In the genomic region with DNA sequence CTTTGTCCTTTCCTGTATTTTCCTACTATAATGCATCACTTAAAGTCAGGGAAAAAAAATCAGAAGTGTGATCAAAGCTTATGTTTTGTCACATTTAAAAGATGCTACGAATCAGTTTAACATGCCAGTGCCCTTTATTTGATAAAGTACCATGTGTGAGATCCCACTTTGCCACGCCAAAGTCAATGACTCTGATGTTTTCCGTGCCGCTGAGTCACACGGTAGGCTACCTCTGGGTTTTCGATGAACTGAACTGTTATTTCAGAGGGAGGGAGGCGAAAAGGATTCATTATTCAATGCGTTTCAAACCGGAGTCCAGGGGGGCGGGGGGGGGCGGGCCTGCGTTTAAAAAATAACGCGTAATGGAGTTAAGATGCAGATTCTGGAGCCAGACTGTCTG, we compare ENCODE assay signal across 8 cellular contexts.
DNase-seq lines count a peak whose midpoint lies in the region; ATAC-seq and TF ChIP-seq lines count a peak whose summit lies in the region.

No MANE protein-coding gene starts in this region.

- H3K36me3 ChIP-seq in MM.1S (replicated peaks; ENCODE audit: insufficient read depth, low read length) (no peaks in the 10 kb centered on the region), osteoblast (ENCODE audit: insufficient read depth, low read length) (no peaks in the 10 kb centered on the region)

- H2AFZ ChIP-seq in MM.1S (ENCODE audit: low read length), result peak overlapping the region; percentile 86
- H2AFZ ChIP-seq in osteoblast (ENCODE audit: low read length), result peak overlapping the region; percentile 93

- no peaks in the 10 kb centered on the region for H3K79me2 ChIP-seq in MM.1S (ENCODE audit: low read length)
- H3K79me2 ChIP-seq in osteoblast (ENCODE audit: insufficient read depth, low read length), result no peaks in the 10 kb centered on the region

- H3K9me3 Mint-ChIP-seq in CD4-positive, alpha-beta T cell, result no peaks in the 10 kb centered on the region

- ATAC-seq in CD4-positive, alpha-beta T cell (ENCODE audit: poor library complexity), result no peak
- no peak for ATAC-seq in HG02938 (IDR thresholded peaks at IDR 0.05; ENCODE audit: unreplicated experiment)
- ATAC-seq in HG03108 (IDR thresholded peaks at IDR 0.05; ENCODE audit: unreplicated experiment), result no peak
- no peak for ATAC-seq in HG02798 (IDR thresholded peaks at IDR 0.05; ENCODE audit: poor library complexity, unreplicated experiment)

- H3K27ac ChIP-seq in CD4-positive, alpha-beta T cell (ENCODE audit: low read depth, low read length), result no peak overlapping the region
- H3K27ac ChIP-seq in MM.1S (ENCODE audit: low read length), result no peak overlapping the region
- peak overlapping the region in 35 of 59 donors; percentile 13 to 77 (median 55) for H3K27ac ChIP-seq in dorsolateral prefrontal cortex
- no peak overlapping the region for H3K27ac ChIP-seq in osteoblast (ENCODE audit: low read depth, low read length)

- CTCF ChIA-PET in CD4-positive, alpha-beta T cell (lab: Charles Lee), result no interaction called here

- H3K9ac ChIP-seq in MM.1S (ENCODE audit: low read length), result peak overlapping the region; percentile 33; the same call in 1 of the 2 replicates

- H3K4me3 ChIP-seq in MM.1S (ENCODE audit: low read length), result peak overlapping the region; percentile 57
- H3K4me3 ChIP-seq in dorsolateral prefrontal cortex, result peak overlapping the region in 58 of 59 donors; percentile 35 to 72 (median 56)
- peak overlapping the region; percentile 78 for H3K4me3 ChIP-seq in osteoblast (ENCODE audit: insufficient read depth, low read length)

- H3K4me3 Mint-ChIP-seq in CD4-positive, alpha-beta T cell, result peak overlapping the region; percentile 68

- H4K20me1 ChIP-seq in MM.1S (ENCODE audit: insufficient read depth, low read length) (no peaks in the 10 kb centered on the region), osteoblast (ENCODE audit: insufficient read depth, low read length) (no peaks in the 10 kb centered on the region)

- peaks cover 70% of the 10 kb centered on the region for H3K27me3 Mint-ChIP-seq in CD4-positive, alpha-beta T cell

- intact Hi-C loops in CD4-positive, alpha-beta T cell (cut with DNase I, micrococcal nuclease), result no loop called here
- intact Hi-C loops in dorsolateral prefrontal cortex (cut with DNase I), result loop anchor here (5.0 to 10.0 kb wide), 2 partner anchors 104 to 211 kb away; no protein-coding TSS in a partner anchor

- TF ChIP-seq CTCF in CD4-positive, alpha-beta T cell (IDR thresholded peaks at IDR 0.05), result no peak
- TF ChIP-seq CTCF in MM.1S (IDR thresholded peaks at IDR 0.05; ENCODE audit: low read length) (no peak), dorsolateral prefrontal cortex (IDR thresholded peaks at IDR 0.05 in 54 of 56, conservative IDR thresholded peaks at IDR 0.05 in 2 of 56; ENCODE audit: low read depth in 1 of 56, partially characterized antibody in 56 of 56) (no peak), osteoblast (IDR thresholded peaks at IDR 0.05; ENCODE audit: extremely low read depth, low read depth, low read length) (no peak)

- H3F3A ChIP-seq in MM.1S (ENCODE audit: insufficient read depth, low read length), result no peaks in the 10 kb centered on the region

- no peaks in the 10 kb centered on the region for H3K9me2 ChIP-seq in MM.1S (replicated peaks; ENCODE audit: insufficient read depth, low read length)

- DNase-seq in CD4-positive, alpha-beta T cell, result no peak
- DNase-seq in MM.1S, result no peak
- DNase-seq in dorsolateral prefrontal cortex, result no peak
- peak; percentile 89 for DNase-seq in osteoblast (ENCODE audit: insufficient read length, low spot score, missing footprints)
- no peak for DNase-seq in NCI-H1417 treated with DMSO at 0.1 percent for 48 hours (lab: John Stamatoyannopoulos, UW)

- H3K9me3 ChIP-seq in CD4-positive, alpha-beta T cell (ENCODE audit: control insufficient read depth, low read length), result no peaks in the 10 kb centered on the region
- H3K9me3 ChIP-seq in MM.1S (replicated peaks; ENCODE audit: insufficient read depth, low read length), result no peaks in the 10 kb centered on the region
- H3K9me3 ChIP-seq in osteoblast (ENCODE audit: low read depth, low read length), result no peaks in the 10 kb centered on the region

- POLR2A ChIA-PET in CD4-positive, alpha-beta T cell (lab: Charles Lee), result no interaction called here

- H3K4me2 ChIP-seq in MM.1S (ENCODE audit: low read depth, low read length) (peak overlapping the region; percentile 86; the same call in 1 of the 2 replicates), osteoblast (ENCODE audit: insufficient read depth, low read length) (peak overlapping the region; percentile 87)

- H3K4me1 ChIP-seq in MM.1S (ENCODE audit: low read length) (0 out of 2 replicates have a peak, but pooled peaks cover 4% of the 10 kb centered on the region), osteoblast (ENCODE audit: insufficient read depth, low read length) (no peaks in the 10 kb centered on the region)

- H3K36me3 Mint-ChIP-seq in CD4-positive, alpha-beta T cell (ENCODE audit: low read depth), result no peaks in the 10 kb centered on the region

- no peak overlapping the region for H3K27ac Mint-ChIP-seq in CD4-positive, alpha-beta T cell

- peaks cover 47% of the 10 kb centered on the region for H3K27me3 ChIP-seq in CD4-positive, alpha-beta T cell (ENCODE audit: control insufficient read depth, insufficient read depth, low read length)
- no peaks in the 10 kb centered on the region for H3K27me3 ChIP-seq in MM.1S (replicated peaks; ENCODE audit: insufficient read depth, low read length)
- H3K27me3 ChIP-seq in dorsolateral prefrontal cortex, result peaks cover 0 to 9% (median 0%) of the 10 kb centered on the region in 45 donors
- H3K27me3 ChIP-seq in osteoblast (ENCODE audit: insufficient read depth, low read length), result no peaks in the 10 kb centered on the region

- peaks cover 27% of the 10 kb centered on the region for H3K4me1 Mint-ChIP-seq in CD4-positive, alpha-beta T cell (ENCODE audit: low read depth)

Comparison
In these comparisons a context has a peak if more than half of its experiments do, and no peak if none do; other contexts are left out.
1. H3K27ac ChIP-seq: peak in dorsolateral prefrontal cortex (35 of 59); none in CD4-positive, alpha-beta T cell (single experiment), MM.1S (single experiment) and osteoblast (single experiment).
2. intact Hi-C loops: an anchor here in dorsolateral prefrontal cortex (5.0 to 10.0 kb wide); none called in CD4-positive, alpha-beta T cell.
3. Peak in every context shown above with its lines, with median percentiles within 50 percentile points of each other: H3K4me3 ChIP-seq.